13 cellular contexts compared by ENCODE assay signal in genomic region chr7:132742152-132742551, GRCh38.
DNase-seq lines count a peak whose midpoint lies in the region; ATAC-seq, FAIRE-seq and TF ChIP-seq lines count a peak whose summit lies in the region.
"Had no signal": no experiment of that assay in that cellular context is flagged by ENCODE, and none has a peak within 500 bp of the region (broad histone marks: within the 10 kb centered on the region; RNA-seq: fewer than 3 reads in every experiment).

No MANE protein-coding gene starts in this region.

- no peak for TF ChIP-seq CTCF in foreskin fibroblast (IDR thresholded peaks at IDR 0.05; ENCODE audit: low read depth, low read length)
- no peak for TF ChIP-seq CTCF in dorsolateral prefrontal cortex (IDR thresholded peaks at IDR 0.05 in 54 of 56, conservative IDR thresholded peaks at IDR 0.05 in 2 of 56; ENCODE audit: low read depth in 1 of 56, partially characterized antibody in 56 of 56)

- no peaks in the 10 kb centered on the region for H3K79me2 ChIP-seq in GM23248 (ENCODE audit: insufficient read depth)

- H3K4me1 ChIP-seq in GM23248 (ENCODE audit: insufficient read depth) (peaks cover 36% of the 10 kb centered on the region), small intestine (ENCODE audit: control insufficient read depth in 2 of 2, insufficient read depth in 1 of 2, low read depth in 1 of 2, low read length in 1 of 2) (no peaks in the 10 kb centered on the region)
- H3K4me1 ChIP-seq: neural progenitor cell had no signal

- in situ Hi-C loops in GM23248 (cut with MboI) = no loop called here

- H3K4me3 ChIP-seq in GM23248 = no peak overlapping the region
- H3K4me3 ChIP-seq in foreskin fibroblast (ENCODE audit: low read depth in 1 of 2, low read length in 2 of 2) = no peak overlapping the region
- no peak overlapping the region for H3K4me3 ChIP-seq in small intestine (ENCODE audit: low read depth in 1 of 2, low read length in 2 of 2)
- H3K4me3 ChIP-seq in dorsolateral prefrontal cortex = no peak overlapping the region
- H3K4me3 ChIP-seq: neural progenitor cell had no signal

- H3K9ac ChIP-seq in GM23248 = no peak overlapping the region
- H3K9ac ChIP-seq: neural progenitor cell had no signal

- peak; percentile 85 for DNase-seq in GM23248
- peak; percentile 94 to 97 for DNase-seq in foreskin fibroblast
- peak; percentile 63 for DNase-seq in small intestine
- DNase-seq in dorsolateral prefrontal cortex = no peak
- DNase-seq in NCI-H774 (lab: John Stamatoyannopoulos, UW) = no peak
- no peak for DNase-seq in NCI-H2196 treated with DMSO at 0.1 percent for 48 hours (lab: John Stamatoyannopoulos, UW; ENCODE audit: unreplicated experiment)
- DNase-seq: activated naive CD8-positive, alpha-beta T cell treated with anti-CD3 and anti-CD28 coated beads, Interleukin-2, amount 50 U/mL, for 24 hours; NCI-H1105 had no signal

- H3K4me2 ChIP-seq in GM23248 (ENCODE audit: unreplicated experiment) = no peak overlapping the region
- H3K4me2 ChIP-seq: neural progenitor cell had no signal

- peak; percentile 28 for ATAC-seq in SK-N-SH treated with all-trans-retinoic acid at 6 μM for 48 hours
- ATAC-seq in GM19328 (IDR thresholded peaks at IDR 0.05; ENCODE audit: unreplicated experiment) = no peak
- ATAC-seq: activated naive CD8-positive, alpha-beta T cell treated with anti-CD3 and anti-CD28 coated beads, Interleukin-2, amount 50 U/mL, for 24 hours had no signal

- no peak for FAIRE-seq in small intestine (lab: Jason Lieb, UNC)
- FAIRE-seq: HTR-8/SVneo, keratinocyte had no signal

- H3K9me2 ChIP-seq in GM23248 (ENCODE audit: insufficient read depth) = no peaks in the 10 kb centered on the region

- H2AFZ ChIP-seq in GM23248 = no peak overlapping the region
- H2AFZ ChIP-seq: neural progenitor cell had no signal

- H4K20me1 ChIP-seq in GM23248 (ENCODE audit: insufficient read depth) = no peaks in the 10 kb centered on the region

- H3K9me3 ChIP-seq in GM23248 (ENCODE audit: low read depth) (no peaks in the 10 kb centered on the region), small intestine (ENCODE audit: control insufficient read depth, low read depth) (no peaks in the 10 kb centered on the region)

- H3K36me3 ChIP-seq in GM23248 (ENCODE audit: low read depth) (no peaks in the 10 kb centered on the region), small intestine (ENCODE audit: control insufficient read depth in 2 of 2, insufficient read depth in 2 of 2, low read length in 2 of 2) (no peaks in the 10 kb centered on the region)
- H3K36me3 ChIP-seq: neural progenitor cell had no signal

- H3K27ac ChIP-seq in GM23248 = peak overlapping the region; percentile 26; the same call in 1 of the 2 replicates
- H3K27ac ChIP-seq in small intestine (ENCODE audit: low read depth in 1 of 2, low read length in 1 of 2) = no peak overlapping the region
- no peak overlapping the region for H3K27ac ChIP-seq in dorsolateral prefrontal cortex
- H3K27ac ChIP-seq: neural progenitor cell had no signal

- H3K27me3 ChIP-seq in GM23248 (replicated peaks; ENCODE audit: insufficient read depth) = no peaks in the 10 kb centered on the region
- no peaks in the 10 kb centered on the region for H3K27me3 ChIP-seq in small intestine (ENCODE audit: control insufficient read depth in 2 of 2, insufficient read depth in 2 of 2, low read length in 2 of 2)
- no peaks in the 10 kb centered on the region for H3K27me3 ChIP-seq in dorsolateral prefrontal cortex
- H3K27me3 ChIP-seq: neural progenitor cell had no signal

- H3F3A ChIP-seq in GM23248 (ENCODE audit: insufficient read depth) = peaks cover 32% of the 10 kb centered on the region

- intact Hi-C loops in dorsolateral prefrontal cortex (cut with DNase I) = no loop called here

- WGBS in GM23248 (ENCODE audit: low coverage in 1 of 2, low lambda C conversion rate in 2 of 2, missing lambda C conversion rate in 2 of 2), 2 experiments = 23 to 25% methylated on average over 4 of the region's 4 CpGs
- WGBS in small intestine, 3 donors = 6 to 33% (median 31%) methylated on average over 4 of the region's 4 CpGs

TF ChIP-seq in SK-N-SH treated with all-trans-retinoic acid at 6 μM for 48 hours, 23 proteins besides CTCF, POLR2A, EP300 and RAD21:
- TF ChIP-seq ISL1 (CRISPR knock-in tag; IDR thresholded peaks at IDR 0.05) (peak; percentile 82), CSDC2 (CRISPR knock-in tag; IDR thresholded peaks at IDR 0.05) (no peak)
TF ChIP-seq in SK-N-SH treated with all-trans-retinoic acid at 6 μM for 48 hours: peak in this region for 1.

Comparison
In these comparisons a context has a peak if more than half of its experiments do, and no peak if none do; other contexts are left out.
1. DNase-seq: peak in GM23248 (single experiment), foreskin fibroblast (2 of 2) and small intestine (single experiment); none in dorsolateral prefrontal cortex (0 of 10), NCI-H774 (single experiment) and NCI-H2196 treated with DMSO at 0.1 percent for 48 hours (single experiment).